Comparison of ENCODE assay signal across 17 cellular contexts in genomic region chr9:112007575-112008240, GRCh38.
A peak's percentile ranks its signal among the peaks of the same experiment; 100 is the strongest.
DNase-seq lines count a peak whose midpoint lies in the region; ATAC-seq and TF ChIP-seq lines count a peak whose summit lies in the region.
"Had no signal": no experiment of that assay in that cellular context is flagged by ENCODE, and none has a peak within 500 bp of the region (broad histone marks: within the 10 kb centered on the region; RNA-seq: fewer than 3 reads in every experiment).

No MANE protein-coding gene starts in this region.

- in situ Hi-C loops in IMR-90 (cut with MboI; ENCODE audit: low sequenced_read_pairs): no loop called here

- peaks cover 13% of the 10 kb centered on the region for H3K9me1 ChIP-seq in IMR-90 (ENCODE audit: insufficient read depth, low read length)

- H2BK20ac ChIP-seq in IMR-90 (ENCODE audit: low read depth, low read length) (peak overlapping the region; percentile 90), H9 (ENCODE audit: low read depth, low read length, poor library complexity, severe bottlenecking) (no peak overlapping the region)

- H4K91ac ChIP-seq in IMR-90 (ENCODE audit: insufficient read depth, low read depth, low read length) (peak overlapping the region; percentile 24; the same call in 1 of the 2 replicates), H9 (ENCODE audit: insufficient read length, low read depth, low read length) (no peak overlapping the region)

- intact Hi-C loops in IMR-90 (cut with micrococcal nuclease): no loop called here

- H3K4me3 Mint-ChIP-seq in activated naive CD4-positive, alpha-beta T cell treated with anti-CD3 and anti-CD28 coated beads, Interleukin-2, amount 50 U/mL, for 24 hours: no peak overlapping the region
- H3K4me3 Mint-ChIP-seq in endodermal cell (no peak overlapping the region), H9 (no peak overlapping the region)
- H3K4me3 Mint-ChIP-seq in stimulated activated naive B cell treated with anti-CD40 and anti-IgM and Interleukin-4, amounts not matched to agents 10 μg/mL and 1 μg/mL and 100 μg/mL, for 72 hours: no peak overlapping the region

- H4K5ac ChIP-seq in IMR-90 (ENCODE audit: low read depth, low read length) (peak overlapping the region; percentile 69; the same call in 1 of the 2 replicates), H9 (ENCODE audit: insufficient read length, low read depth, low read length) (no peak overlapping the region)

- BruUV-seq in IMR-90 (replicated peaks; lab: Mats Ljungman, UMichigan): no TSS peak

- TF ChIP-seq POLR2A in IMR-90 (IDR thresholded peaks at IDR 0.05; ENCODE audit: low read depth, low read length): no peak

- H3K4me1 ChIP-seq in IMR-90 (ENCODE audit: control insufficient read depth, insufficient read depth, low read length) (peaks cover 28% of the 10 kb centered on the region), endodermal cell (ENCODE audit: control insufficient read depth, insufficient read depth, low read length) (no peaks in the 10 kb centered on the region), H9 (ENCODE audit: insufficient read depth, low read length) (no peaks in the 10 kb centered on the region)

- no peak overlapping the region for H3K4me2 ChIP-seq in IMR-90 (ENCODE audit: low read depth, low read length)
- no peak overlapping the region for H3K4me2 ChIP-seq in H9 (ENCODE audit: insufficient read depth, insufficient read length, low read length)

- H2BK15ac ChIP-seq in IMR-90 (ENCODE audit: low read depth, low read length): peak overlapping the region; percentile 82
- H2BK15ac ChIP-seq in H9 (ENCODE audit: low read depth, low read length): no peak overlapping the region

- peaks cover 31% of the 10 kb centered on the region for H3K4me1 Mint-ChIP-seq in activated naive CD4-positive, alpha-beta T cell treated with anti-CD3 and anti-CD28 coated beads, Interleukin-2, amount 50 U/mL, for 24 hours
- H3K4me1 Mint-ChIP-seq in endodermal cell: peaks cover 9% of the 10 kb centered on the region
- H3K4me1 Mint-ChIP-seq in stimulated activated naive B cell treated with anti-CD40 and anti-IgM and Interleukin-4, amounts not matched to agents 10 μg/mL and 1 μg/mL and 100 μg/mL, for 72 hours: peaks cover 58 to 83% of the 10 kb centered on the region in 2 donors
- H3K4me1 Mint-ChIP-seq in H9: peaks cover 6 to 13% of the 10 kb centered on the region in 2 experiments

- POLR2A ChIA-PET in IMR-90 (lab: Charles Lee; ENCODE audit: unreplicated experiment): no interaction called here

- TF ChIP-seq CTCF in IMR-90 (conservative IDR thresholded peaks at IDR 0.05; ENCODE audit: low read depth, low read length) (no peak), endodermal cell (conservative IDR thresholded peaks at IDR 0.05) (no peak), H9 (conservative IDR thresholded peaks at IDR 0.05) (no peak)

- H3K9me3 ChIP-seq in IMR-90 (ENCODE audit: control insufficient read depth, insufficient read depth, low read length) (no peaks in the 10 kb centered on the region), endodermal cell (ENCODE audit: control insufficient read depth, low read length) (no peaks in the 10 kb centered on the region), H9 (ENCODE audit: control insufficient read depth, low read depth, low read length) (no peaks in the 10 kb centered on the region)
- H3K9me3 ChIP-seq: tibial nerve had no signal

- TF ChIP-seq RAD21 in IMR-90 (IDR thresholded peaks at IDR 0.05; ENCODE audit: low read length): no peak

- H2BK5ac ChIP-seq in IMR-90 (ENCODE audit: low read depth, low read length, poor library complexity, severe bottlenecking) (peak overlapping the region; percentile 20), H9 (ENCODE audit: insufficient read length, low read length) (no peak overlapping the region)

- peaks cover 0 to 4% of the 10 kb centered on the region in 2 experiments; a peak in 1 of 4 replicates for H3K79me1 ChIP-seq in IMR-90 (ENCODE audit: low read depth in 1 of 2, low read length in 2 of 2)
- H3K79me1 ChIP-seq in H9 (ENCODE audit: insufficient read depth, low read depth, low read length, poor library complexity, severe bottlenecking): no peaks in the 10 kb centered on the region

- no CpG with 5 or more reads among the region's 6 CpGs for WGBS in IMR-90 (ENCODE audit: extremely low coverage in 2 of 2, insufficient read length in 1 of 2), 2 experiments
- WGBS in endodermal cell (ENCODE audit: insufficient coverage in 1 of 2, insufficient read length in 1 of 2), 2 experiments: 90 to 96% methylated on average over 2 to 6 of the region's 6 CpGs
- WGBS in H9 (ENCODE audit: extremely low coverage, insufficient read length, low lambda C conversion rate): no CpG with 5 or more reads among the region's 6 CpGs

- H3K79me2 ChIP-seq in H9 (ENCODE audit: insufficient read depth, low read length): no peaks in the 10 kb centered on the region

- no peak overlapping the region for H2AFZ ChIP-seq in IMR-90 (replicated peaks; ENCODE audit: low read length, poor library complexity)
- H2AFZ ChIP-seq in H9 (ENCODE audit: low read length): no peak overlapping the region

- H3K36me3 Mint-ChIP-seq in activated naive CD4-positive, alpha-beta T cell treated with anti-CD3 and anti-CD28 coated beads, Interleukin-2, amount 50 U/mL, for 24 hours: no peaks in the 10 kb centered on the region
- H3K36me3 Mint-ChIP-seq in endodermal cell (ENCODE audit: low read depth) (no peaks in the 10 kb centered on the region), H9 (ENCODE audit: insufficient read depth in 1 of 3, low read depth in 3 of 3) (no peaks in the 10 kb centered on the region)
- peaks cover 0 to 2% of the 10 kb centered on the region in 2 donors for H3K36me3 Mint-ChIP-seq in stimulated activated naive B cell treated with anti-CD40 and anti-IgM and Interleukin-4, amounts not matched to agents 10 μg/mL and 1 μg/mL and 100 μg/mL, for 72 hours

- peak overlapping the region; percentile 43 for H3K27ac Mint-ChIP-seq in activated naive CD4-positive, alpha-beta T cell treated with anti-CD3 and anti-CD28 coated beads, Interleukin-2, amount 50 U/mL, for 24 hours
- H3K27ac Mint-ChIP-seq in endodermal cell: no peak overlapping the region
- H3K27ac Mint-ChIP-seq in stimulated activated naive B cell treated with anti-CD40 and anti-IgM and Interleukin-4, amounts not matched to agents 10 μg/mL and 1 μg/mL and 100 μg/mL, for 72 hours: peak overlapping the region; percentile 52
- H3K27ac Mint-ChIP-seq in H9: no peak overlapping the region

- H3K56ac ChIP-seq in IMR-90 (ENCODE audit: extremely low read depth, insufficient read depth, low read length): no peak overlapping the region
- H3K56ac ChIP-seq in H9 (ENCODE audit: insufficient read length, low read depth, low read length): no peak overlapping the region

- H3K36me3 ChIP-seq in IMR-90 (ENCODE audit: control insufficient read depth, insufficient read depth, low read length): no peaks in the 10 kb centered on the region
- no peaks in the 10 kb centered on the region for H3K36me3 ChIP-seq in endodermal cell (ENCODE audit: control insufficient read depth, insufficient read depth, low read length)
- H3K36me3 ChIP-seq: tibial nerve had no signal

- H4K20me1 ChIP-seq in IMR-90 (ENCODE audit: insufficient read depth, low read length) (no peaks in the 10 kb centered on the region), H9 (ENCODE audit: control insufficient read depth, insufficient read depth, insufficient read length) (no peaks in the 10 kb centered on the region)

- peak overlapping the region; percentile 88; the same call in 1 of the 2 replicates for H3K18ac ChIP-seq in IMR-90 (ENCODE audit: low read depth, low read length)
- H3K18ac ChIP-seq in H9 (ENCODE audit: insufficient read length, low read depth, low read length): no peak overlapping the region

- no peak overlapping the region for H3T11ph ChIP-seq in H9 (ENCODE audit: low read length)

- H3K9ac ChIP-seq in IMR-90 (ENCODE audit: low read depth, low read length): no peak overlapping the region
- no peak overlapping the region for H3K9ac ChIP-seq in endodermal cell (ENCODE audit: extremely low read depth, low read length, poor library complexity, severe bottlenecking)
- no peak overlapping the region for H3K9ac ChIP-seq in H9 (ENCODE audit: extremely low read depth, insufficient read length, low read length)

- dilution Hi-C loops in IMR-90 (cut with HindIII; ENCODE audit: low sequenced_read_pairs, unreplicated experiment): no loop called here

- no peak overlapping the region for H3K4me3 ChIP-seq in IMR-90 (ENCODE audit: insufficient read depth, low read depth, low read length)
- H3K4me3 ChIP-seq in endodermal cell (ENCODE audit: low read length): no peak overlapping the region
- H3K4me3 ChIP-seq: tibial nerve had no signal

- peak overlapping the region; percentile 85 for H2BK120ac ChIP-seq in IMR-90 (ENCODE audit: low read depth, low read length)
- H2BK120ac ChIP-seq in H9 (ENCODE audit: low read depth, low read length, poor library complexity, severe bottlenecking): no peak overlapping the region

- no peaks in the 10 kb centered on the region for H3K9me3 Mint-ChIP-seq in activated naive CD4-positive, alpha-beta T cell treated with anti-CD3 and anti-CD28 coated beads, Interleukin-2, amount 50 U/mL, for 24 hours
- H3K9me3 Mint-ChIP-seq in endodermal cell (no peaks in the 10 kb centered on the region), H9 (no peaks in the 10 kb centered on the region)
- H3K9me3 Mint-ChIP-seq in stimulated activated naive B cell treated with anti-CD40 and anti-IgM and Interleukin-4, amounts not matched to agents 10 μg/mL and 1 μg/mL and 100 μg/mL, for 72 hours: peaks cover 0 to 3% of the 10 kb centered on the region in 2 donors

- no peak overlapping the region for H2AK9ac ChIP-seq in IMR-90 (replicated peaks; ENCODE audit: low read depth, low read length, poor library complexity)

- H4K8ac ChIP-seq in IMR-90 (ENCODE audit: low read depth in 2 of 2, low read length in 2 of 2) (peak overlapping the region in 1 of 2 experiments; percentile 22; a peak in 1 of 4 replicates), H9 (replicated peaks; ENCODE audit: insufficient read length, low read depth, low read length) (no peak overlapping the region)

- H3K27me3 ChIP-seq in IMR-90 (ENCODE audit: control insufficient read depth, insufficient read depth, low read length) (no peaks in the 10 kb centered on the region), endodermal cell (ENCODE audit: control insufficient read depth, insufficient read depth, low read length, poor library complexity, severe bottlenecking) (no peaks in the 10 kb centered on the region), H9 (ENCODE audit: insufficient read depth, low read length) (no peaks in the 10 kb centered on the region)
- H3K27me3 ChIP-seq: tibial nerve had no signal

- H3K4ac ChIP-seq in IMR-90 (ENCODE audit: low read depth, low read length) (peak overlapping the region; percentile 74), H9 (ENCODE audit: low read depth, low read length) (no peak overlapping the region)

- DNase-seq in activated naive CD4-positive, alpha-beta T cell treated with anti-CD3 and anti-CD28 coated beads, Interleukin-2, amount 50 U/mL, for 16 hours: no peak
- DNase-seq in IMR-90: no peak
- DNase-seq in endodermal cell: peak; percentile 7
- no peak for DNase-seq in stimulated activated naive B cell treated with anti-CD40 and anti-IgM and Interleukin-4, amounts not matched to agents 10 μg/mL and 1 μg/mL and 100 μg/mL, for 72 hours
- no peak for DNase-seq in H9
- no peak for DNase-seq in NCI-H1092 treated with DMSO at 0.1 percent for 48 hours (lab: John Stamatoyannopoulos, UW)
- DNase-seq: hypothalamus; midbrain; NCI-H1417 treated with DMSO at 0.1 percent for 48 hours; NCI-H748 treated with DMSO at 0.1 percent for 48 hours; PC-3; stimulated activated CD4-positive, alpha-beta T cell treated with anti-CD3 and anti-CD28 coated beads, Interleukin-15, amount 100 ng/mL, for 24 hours; stimulated activated naive CD8-positive, alpha-beta T cell treated with anti-CD3 and anti-CD28 coated beads, Interleukin-15, Interleukin-2, amounts not matched to agents 100 U/mL and 50 U/mL, for 24 hours had no signal

- H3K27me3 Mint-ChIP-seq in activated naive CD4-positive, alpha-beta T cell treated with anti-CD3 and anti-CD28 coated beads, Interleukin-2, amount 50 U/mL, for 24 hours: no peaks in the 10 kb centered on the region
- no peaks in the 10 kb centered on the region for H3K27me3 Mint-ChIP-seq in endodermal cell (ENCODE audit: insufficient read depth)
- no peaks in the 10 kb centered on the region for H3K27me3 Mint-ChIP-seq in stimulated activated naive B cell treated with anti-CD40 and anti-IgM and Interleukin-4, amounts not matched to agents 10 μg/mL and 1 μg/mL and 100 μg/mL, for 72 hours
- H3K27me3 Mint-ChIP-seq in H9 (ENCODE audit: low read depth): no peaks in the 10 kb centered on the region

- H3K23ac ChIP-seq in IMR-90 (ENCODE audit: low read depth, low read length) (peak overlapping the region; percentile 74), H9 (ENCODE audit: insufficient read length, low read depth, low read length) (no peak overlapping the region)

- no peak overlapping the region for H2BK12ac ChIP-seq in H9 (ENCODE audit: insufficient read length, low read depth, low read length)

- no peak overlapping the region for H3K27ac ChIP-seq in IMR-90 (ENCODE audit: insufficient read depth, low read length)
- no peak overlapping the region for H3K27ac ChIP-seq in endodermal cell (ENCODE audit: low read depth, low read length)
- H3K27ac ChIP-seq in H9 (ENCODE audit: insufficient read length, low read depth, low read length): no peak overlapping the region
- H3K27ac ChIP-seq: tibial nerve had no signal

- H3K14ac ChIP-seq in IMR-90 (replicated peaks; ENCODE audit: low read depth, low read length) (peak overlapping the region; percentile 83), H9 (ENCODE audit: insufficient read depth, low read length) (no peak overlapping the region)

- no peak for ATAC-seq in IMR-90 (ENCODE audit: low read depth)
- no peak for ATAC-seq in stimulated activated naive B cell treated with anti-CD40 and anti-IgM and Interleukin-4, amounts not matched to agents 10 μg/mL and 1 μg/mL and 100 μg/mL, for 72 hours (replicated peaks)
- ATAC-seq in GM21390 (IDR thresholded peaks at IDR 0.05; ENCODE audit: unreplicated experiment): no peak
- ATAC-seq: activated CD4-positive, CD25-positive, alpha-beta regulatory T cell treated with anti-CD3 and anti-CD28 coated beads, Interleukin-2, amount 50 U/mL, for 24 hours; PC-3; stimulated activated naive CD8-positive, alpha-beta T cell treated with anti-CD3 and anti-CD28 coated beads, Interleukin-15, Interleukin-2, amounts not matched to agents 100 U/mL and 50 U/mL, for 24 hours had no signal

- H2AK5ac ChIP-seq in IMR-90 (ENCODE audit: low read depth, low read length) (peak overlapping the region; percentile 79), H9 (ENCODE audit: insufficient read length, low read length) (no peak overlapping the region)

- H3K23me2 ChIP-seq in H9 (ENCODE audit: insufficient read length, low read depth, low read length, poor library complexity, severe bottlenecking): no peaks in the 10 kb centered on the region

- CTCF ChIA-PET in IMR-90 (lab: Yijun Ruan, JAX): no interaction called here

Comparison
In these comparisons a context has a peak if more than half of its experiments do, and no peak if none do; other contexts are left out.
1. H3K27ac Mint-ChIP-seq: peak in activated naive CD4-positive, alpha-beta T cell treated with anti-CD3 and anti-CD28 coated beads, Interleukin-2, amount 50 U/mL, for 24 hours (single experiment) and stimulated activated naive B cell treated with anti-CD40 and anti-IgM and Interleukin-4, amounts not matched to agents 10 μg/mL and 1 μg/mL and 100 μg/mL, for 72 hours (single experiment); none in endodermal cell (single experiment) and H9 (0 of 3).